In genomic region chr19:982567-983170, GRCh38 we compare ENCODE assay signal across 8 cellular contexts. TPM values are rescaled to one million over a fixed set of nuclear protein-coding genes. Genes with fewer than 3 reads are reported as not detected.
DNase-seq lines count a peak whose midpoint lies in the region; ATAC-seq and TF ChIP-seq lines count a peak whose summit lies in the region.

No MANE protein-coding gene starts in this region.

- no peaks in the 10 kb centered on the region for H3K27me3 Mint-ChIP-seq in activated naive CD8-positive, alpha-beta T cell treated with anti-CD3 and anti-CD28 coated beads for 36 hours

- H3K27me3 ChIP-seq in A673 (replicated peaks; ENCODE audit: insufficient read depth, low read depth, low read length, poor library complexity), result no peaks in the 10 kb centered on the region
- no peaks in the 10 kb centered on the region for H3K27me3 ChIP-seq in heart left ventricle

- DNase-seq in A673 (ENCODE audit: low spot score), result peak; percentile 70
- peak; percentile 96 for DNase-seq in GM13976 (ENCODE audit: low spot score)
- peak; percentile 54 for DNase-seq in HT1080 (ENCODE audit: low read depth)
- peak; percentile 70 for DNase-seq in SK-N-DZ (ENCODE audit: low spot score)
- DNase-seq in activated naive CD8-positive, alpha-beta T cell treated with anti-CD3 and anti-CD28 coated beads for 36 hours, result peak; percentile 87
- DNase-seq in heart left ventricle, result peak; percentile 64 to 89 (median 76)
- DNase-seq in putamen (ENCODE audit: low spot score), result peak; percentile 57

- TF ChIP-seq CTCF in A673 (conservative IDR thresholded peaks at IDR 0.05; ENCODE audit: low read depth, low read length) (peak; percentile 67), GM13976 (IDR thresholded peaks at IDR 0.05; ENCODE audit: borderline replicate concordance, control extremely low read depth, extremely low read depth, insufficient read depth, missing control alignments) (peak; percentile 98), heart left ventricle (IDR thresholded peaks at IDR 0.05) (peak; percentile 73 to 98 (median 96))

- TF ChIP-seq POLR2A in heart left ventricle (IDR thresholded peaks at IDR 0.05), result no peak

- CTCF ChIA-PET in A673 (lab: Charles Lee), result interaction anchor here (0.6 kb wide), 1 partner anchor 212 kb away, joined by 3 read pairs; no protein-coding TSS in a partner anchor

- H3K36me3 Mint-ChIP-seq in activated naive CD8-positive, alpha-beta T cell treated with anti-CD3 and anti-CD28 coated beads for 36 hours, result peaks cover 7% of the 10 kb centered on the region

- ATAC-seq in heart left ventricle, result peak; percentile 45 to 83 (median 79)

- POLR2A ChIA-PET in A673 (lab: Charles Lee; ENCODE audit: low non-redundant PET), result no interaction called here

- H3K9me3 Mint-ChIP-seq in activated naive CD8-positive, alpha-beta T cell treated with anti-CD3 and anti-CD28 coated beads for 36 hours, result no peaks in the 10 kb centered on the region

- H3K36me3 ChIP-seq in A673 (ENCODE audit: insufficient read depth, low read length, poor library complexity, severe bottlenecking) (peaks cover 12% of the 10 kb centered on the region), heart left ventricle (peaks cover 0 to 19% (median 8%) of the 10 kb centered on the region in 9 donors), urinary bladder (ENCODE audit: insufficient read depth) (no peaks in the 10 kb centered on the region)

- H3K4me1 Mint-ChIP-seq in activated naive CD8-positive, alpha-beta T cell treated with anti-CD3 and anti-CD28 coated beads for 36 hours, result peaks cover 13% of the 10 kb centered on the region

- intact Hi-C loops in A673 (cut with micrococcal nuclease; ENCODE audit: unreplicated experiment), result loop anchor here (1.0 to 5.0 kb wide), 3 partner anchors 57 to 210 kb away; no protein-coding TSS in a partner anchor
- intact Hi-C loops in heart left ventricle (cut with DNase I), result loop anchor here (1.0 to 10.0 kb wide), 13 partner anchors 57 to 215 kb away; partner anchors contain the start of gene CFD (in 2 of the 10)

- no peaks in the 10 kb centered on the region for H3K9me3 ChIP-seq in A673 (ENCODE audit: low read depth, low read length, poor library complexity, severe bottlenecking)
- H3K9me3 ChIP-seq in heart left ventricle, result no peaks in the 10 kb centered on the region

- H3K4me1 ChIP-seq in A673 (ENCODE audit: insufficient read depth, low read length, poor library complexity, severe bottlenecking), result peaks cover 13% of the 10 kb centered on the region
- peaks cover 3 to 38% (median 19%) of the 10 kb centered on the region in 12 donors for H3K4me1 ChIP-seq in heart left ventricle
- H3K4me1 ChIP-seq in urinary bladder (ENCODE audit: insufficient read depth), result no peaks in the 10 kb centered on the region

- H3K27ac ChIP-seq in A673 (ENCODE audit: low read depth, low read length, poor library complexity, severe bottlenecking) (peak overlapping the region; percentile 11), heart left ventricle (peak overlapping the region in 7 of 12 donors; percentile 17 to 92 (median 36)), urinary bladder (ENCODE audit: low read depth) (no peak overlapping the region)

- in situ Hi-C loops in GM13976 (cut with MboI; ENCODE audit: low sequenced_read_pairs, unreplicated experiment), result loop anchor here (10.0 kb wide), 1 partner anchor 218 kb away; no protein-coding TSS in a partner anchor

- H3K27ac Mint-ChIP-seq in activated naive CD8-positive, alpha-beta T cell treated with anti-CD3 and anti-CD28 coated beads for 36 hours, result no peak overlapping the region

- no peak overlapping the region for H3K4me3 Mint-ChIP-seq in activated naive CD8-positive, alpha-beta T cell treated with anti-CD3 and anti-CD28 coated beads for 36 hours

- BruUV-seq in A673 (replicated peaks; lab: Mats Ljungman, UMichigan), result no TSS peak

- peak overlapping the region; percentile 28 for H3K4me3 ChIP-seq in A673 (ENCODE audit: low read depth, low read length, poor library complexity, severe bottlenecking)
- H3K4me3 ChIP-seq in heart left ventricle, result peak overlapping the region in 10 of 12 donors; percentile 26 to 52 (median 42)
- H3K4me3 ChIP-seq in urinary bladder (ENCODE audit: low read depth, low read length), result peak overlapping the region; percentile 18

- 1 to 2% (median 1%) methylated on average over 28 to 46 of the region's 46 CpGs for WGBS in heart left ventricle, 4 donors
- WGBS in urinary bladder, result under 1% methylated on average over 46 of the region's 46 CpGs

RNA-seq across cellular contexts. Expression of gene WDR18, which starts 1.5 kb away (rescaled TPM):
- total RNA-seq in A673 (2021) (109 and 116 TPM in 2 replicates), heart left ventricle (10 to 100 TPM; 15.6 to 36.3 (median 19.2) TPM), urinary bladder (23.3 TPM)
- 197 and 221 TPM in 2 replicates for total RNA-seq in HT1080 (2014; rRNA removed; shearing (Covaris generic))
- 111 and 131 TPM in 2 replicates for polyA plus RNA-seq in HT1080 (2015; cell fraction: cytosol; rRNA removed)
- polyA plus RNA-seq in HT1080 (2015; cell fraction: nucleus; rRNA removed), result 152 and 159 TPM in 2 replicates
- polyA plus RNA-seq in SK-N-DZ (2014; cell fraction: cytosol; rRNA removed), result 89.6 and 99.6 TPM in 2 replicates
- 270 and 296 TPM in 2 replicates for polyA plus RNA-seq in SK-N-DZ (2014; cell fraction: nucleus; rRNA removed)
- total RNA-seq in activated naive CD8-positive, alpha-beta T cell treated with anti-CD3 and anti-CD28 coated beads for 36 hours, result 100 to 1,000 TPM; 126 to 127 TPM
- polyA plus RNA-seq in heart left ventricle (10 to 100 TPM; 31.9 to 34.5 TPM), urinary bladder (36.6 TPM)

RNA-seq across cellular contexts. Expression of gene GRIN3B, which starts 17.6 kb away (rescaled TPM):
- total RNA-seq in A673 (2021) (not detected in 2 replicates), heart left ventricle (under 1 TPM in 2 of 9 donors, not detected in 7; 0.09 to 0.51 TPM), urinary bladder (not detected)
- 0.03 TPM in 1 of 2 replicates, not detected in the other for total RNA-seq in HT1080 (2014; rRNA removed; shearing (Covaris generic))
- polyA plus RNA-seq in HT1080 (2015; cell fraction: cytosol; rRNA removed), result 0.08 and 0.18 TPM in 2 replicates
- 0.62 and 0.73 TPM in 2 replicates for polyA plus RNA-seq in HT1080 (2015; cell fraction: nucleus; rRNA removed)
- polyA plus RNA-seq in SK-N-DZ (2014; cell fraction: cytosol; rRNA removed), result 2.6 TPM in 1 of 2 replicates, not detected in the other
- polyA plus RNA-seq in SK-N-DZ (2014; cell fraction: nucleus; rRNA removed), result 1.9 TPM in 2 replicates
- not detected for total RNA-seq in activated naive CD8-positive, alpha-beta T cell treated with anti-CD3 and anti-CD28 coated beads for 36 hours
- polyA plus RNA-seq in heart left ventricle (under 1 TPM in 1 of 2 donors, not detected in 1; 0.01 TPM), urinary bladder (0.06 TPM)

RNA-seq across cellular contexts. Expression of gene TMEM259, which starts 38.3 kb away (rescaled TPM):
- total RNA-seq in A673 (2021) (151 and 170 TPM in 2 replicates), heart left ventricle (100 to 1,000 TPM in 7 of 9 donors, 10 to 100 TPM in 2; 95.1 to 189 (median 112) TPM), urinary bladder (34.5 TPM)
- 127 and 130 TPM in 2 replicates for total RNA-seq in HT1080 (2014; rRNA removed; shearing (Covaris generic))
- polyA plus RNA-seq in HT1080 (2015; cell fraction: cytosol; rRNA removed), result 127 and 148 TPM in 2 replicates
- 708 and 783 TPM in 2 replicates for polyA plus RNA-seq in HT1080 (2015; cell fraction: nucleus; rRNA removed)
- 148 and 150 TPM in 2 replicates for polyA plus RNA-seq in SK-N-DZ (2014; cell fraction: cytosol; rRNA removed)
- polyA plus RNA-seq in SK-N-DZ (2014; cell fraction: nucleus; rRNA removed), result 1,654 and 1,796 TPM in 2 replicates
- 100 to 1,000 TPM; 136 to 138 TPM for total RNA-seq in activated naive CD8-positive, alpha-beta T cell treated with anti-CD3 and anti-CD28 coated beads for 36 hours
- polyA plus RNA-seq in heart left ventricle (100 to 1,000 TPM; 131 to 148 TPM), urinary bladder (159 TPM)

RNA-seq across cellular contexts. Expression of gene RNU6-2, which starts 38.7 kb away (rescaled TPM):
- total RNA-seq in A673 (2021), result not detected in 2 replicates
- total RNA-seq in HT1080 (2014; rRNA removed; shearing (Covaris generic)), result not detected in 2 replicates
- not detected in 2 replicates for polyA plus RNA-seq in HT1080 (2015; cell fraction: cytosol; rRNA removed)
- not detected in 2 replicates for polyA plus RNA-seq in HT1080 (2015; cell fraction: nucleus; rRNA removed)
- polyA plus RNA-seq in SK-N-DZ (2014; cell fraction: cytosol; rRNA removed), result not detected in 2 replicates
- polyA plus RNA-seq in SK-N-DZ (2014; cell fraction: nucleus; rRNA removed), result not detected in 2 replicates
- total RNA-seq in activated naive CD8-positive, alpha-beta T cell treated with anti-CD3 and anti-CD28 coated beads for 36 hours, result not detected
- not detected for total RNA-seq in heart left ventricle
- polyA plus RNA-seq in heart left ventricle, result not detected
- total RNA-seq in urinary bladder, result not detected
- polyA plus RNA-seq in urinary bladder, result not detected

RNA-seq across cellular contexts. Expression of gene CNN2, which starts 43.7 kb away (rescaled TPM):
- total RNA-seq in A673 (2021) (112 and 146 TPM in 2 replicates), heart left ventricle (10 to 100 TPM; 26.2 to 98.5 (median 61.6) TPM), urinary bladder (73.3 TPM)
- total RNA-seq in HT1080 (2014; rRNA removed; shearing (Covaris generic)), result 122 and 196 TPM in 2 replicates
- 152 and 160 TPM in 2 replicates for polyA plus RNA-seq in HT1080 (2015; cell fraction: cytosol; rRNA removed)
- polyA plus RNA-seq in HT1080 (2015; cell fraction: nucleus; rRNA removed), result 94.6 and 96.7 TPM in 2 replicates
- 100.0 and 112 TPM in 2 replicates for polyA plus RNA-seq in SK-N-DZ (2014; cell fraction: cytosol; rRNA removed)
- 50.3 and 54.1 TPM in 2 replicates for polyA plus RNA-seq in SK-N-DZ (2014; cell fraction: nucleus; rRNA removed)
- 10 to 100 TPM; 76.0 to 80.5 TPM for total RNA-seq in activated naive CD8-positive, alpha-beta T cell treated with anti-CD3 and anti-CD28 coated beads for 36 hours
- polyA plus RNA-seq in heart left ventricle (10 to 100 TPM; 43.8 to 45.3 TPM), urinary bladder (97.1 TPM)
